10 cellular contexts compared by ENCODE assay signal in genomic region chr19:12841094-12841493, GRCh38. TPM values are rescaled to one million over a fixed set of nuclear protein-coding genes. Genes with fewer than 3 reads are reported as not detected.
DNase-seq lines count a peak whose midpoint lies in the region; ATAC-seq, FAIRE-seq and TF ChIP-seq lines count a peak whose summit lies in the region.
"Had no signal": no experiment of that assay in that cellular context is flagged by ENCODE, and none has a peak within 500 bp of the region (broad histone marks: within the 10 kb centered on the region; RNA-seq: fewer than 3 reads in every experiment).

No MANE protein-coding gene starts in this region.

- no peak for TF ChIP-seq CTCF in cardiac fibroblast (IDR thresholded peaks at IDR 0.05; ENCODE audit: low read depth, low read length)
- no peak for TF ChIP-seq CTCF in mucosa of descending colon (IDR thresholded peaks at IDR 0.05)
- TF ChIP-seq CTCF in Peyer's patch (IDR thresholded peaks at IDR 0.05), result no peak
- no peak for TF ChIP-seq CTCF in tibial artery (IDR thresholded peaks at IDR 0.05)

- H3K27me3 ChIP-seq in CD8-positive, alpha-beta memory T cell (ENCODE audit: insufficient read depth, low read length, poor library complexity, severe bottlenecking), result peaks cover 57% of the 10 kb centered on the region
- H3K27me3 ChIP-seq in Peyer's patch (peaks cover 0 to 34% of the 10 kb centered on the region in 2 donors), tibial artery (peaks cover 10 to 91% of the 10 kb centered on the region in 2 donors)

- FAIRE-seq in urothelium cell line (lab: Jason Lieb, UNC), result no peak

- TF ChIP-seq POLR2A in Peyer's patch (IDR thresholded peaks at IDR 0.05), result no peak

- peak overlapping the region in 6 of 7 donors; percentile 24 to 61 (median 46) for H3K4me3 Mint-ChIP-seq in CD8-positive, alpha-beta memory T cell

- H3K36me3 Mint-ChIP-seq in CD8-positive, alpha-beta memory T cell, result peaks cover 0 to 1% (median 0%) of the 10 kb centered on the region in 3 donors

- CTCF ChIA-PET in CD8-positive, alpha-beta memory T cell (lab: Charles Lee), result no interaction called here

- POLR2A ChIA-PET in CD8-positive, alpha-beta memory T cell (lab: Charles Lee), result no interaction called here

- H3K36me3 ChIP-seq in CD8-positive, alpha-beta memory T cell (ENCODE audit: insufficient read depth, low read length), result no peaks in the 10 kb centered on the region
- H3K36me3 ChIP-seq in mucosa of descending colon (ENCODE audit: low read depth), result no peaks in the 10 kb centered on the region
- H3K36me3 ChIP-seq in Peyer's patch, result no peaks in the 10 kb centered on the region
- H3K36me3 ChIP-seq in tibial artery, result no peaks in the 10 kb centered on the region

- intact Hi-C loops in mucosa of descending colon (cut with DNase I, micrococcal nuclease), result no loop called here
- intact Hi-C loops in tibial artery (cut with DNase I; ENCODE audit: low total_unique reads), result no loop called here

- H3K27me3 Mint-ChIP-seq in CD8-positive, alpha-beta memory T cell, result peaks cover 64 to 78% of the 10 kb centered on the region in 2 donors

- H3K27ac Mint-ChIP-seq in CD8-positive, alpha-beta memory T cell, result peak overlapping the region in 1 of 8 donors; percentile 6

- no peak for ATAC-seq in mucosa of descending colon
- no peak for ATAC-seq in GM19035 (IDR thresholded peaks at IDR 0.05; ENCODE audit: unreplicated experiment)

- H3K4me1 Mint-ChIP-seq in CD8-positive, alpha-beta memory T cell, result peaks cover 23 to 40% (median 33%) of the 10 kb centered on the region in 3 donors

- H3K9me3 ChIP-seq in CD8-positive, alpha-beta memory T cell (ENCODE audit: low read length), result no peaks in the 10 kb centered on the region
- no peaks in the 10 kb centered on the region for H3K9me3 ChIP-seq in mucosa of descending colon
- no peaks in the 10 kb centered on the region for H3K9me3 ChIP-seq in Peyer's patch
- no peaks in the 10 kb centered on the region for H3K9me3 ChIP-seq in tibial artery

- DNase-seq in CD8-positive, alpha-beta memory T cell, result no peak
- peak; percentile 90 for DNase-seq in NCI-H2029 (lab: John Stamatoyannopoulos, UW)
- DNase-seq in cardiac fibroblast (ENCODE audit: low read depth in 2 of 2), result peak; percentile 29 to 52
- DNase-seq in mucosa of descending colon, result peak; percentile 32 to 54 (median 46)
- no peak for DNase-seq in Peyer's patch
- no peak for DNase-seq in urothelium cell line (ENCODE audit: low spot score)
- no peak for DNase-seq in tibial artery

- H3K4me1 ChIP-seq in CD8-positive, alpha-beta memory T cell (ENCODE audit: insufficient read depth, low read length), result peaks cover 24% of the 10 kb centered on the region
- H3K4me1 ChIP-seq in mucosa of descending colon (ENCODE audit: low read depth) (peaks cover 10% of the 10 kb centered on the region), Peyer's patch (peaks cover 0 to 19% (median 11%) of the 10 kb centered on the region in 4 donors), tibial artery (peaks cover 0 to 23% (median 20%) of the 10 kb centered on the region in 4 donors)

- no peak overlapping the region for H3K4me3 ChIP-seq in CD8-positive, alpha-beta memory T cell (ENCODE audit: low read length)
- H3K4me3 ChIP-seq in cardiac fibroblast (replicated peaks in 1 of 2; ENCODE audit: low read depth in 2 of 2, low read length in 2 of 2), result peak overlapping the region; percentile 38 to 41
- no peak overlapping the region for H3K4me3 ChIP-seq in mucosa of descending colon
- peak overlapping the region in 1 of 4 donors; percentile 28 for H3K4me3 ChIP-seq in Peyer's patch
- H3K4me3 ChIP-seq in tibial artery, result no peak overlapping the region
- H3K4me3 ChIP-seq: lung had no signal

- no peak overlapping the region for H3K27ac ChIP-seq in CD8-positive, alpha-beta memory T cell (ENCODE audit: low read depth, low read length)
- no peak overlapping the region for H3K27ac ChIP-seq in Peyer's patch
- H3K27ac ChIP-seq in tibial artery, result no peak overlapping the region

- peaks cover 0 to 10% (median 0%) of the 10 kb centered on the region in 5 donors for H3K9me3 Mint-ChIP-seq in CD8-positive, alpha-beta memory T cell

RNA-seq across cellular contexts. Expression of gene MAST1, which starts 2.8 kb away (rescaled TPM):
- under 1 TPM; 0.24 to 0.38 TPM for total RNA-seq in CD8-positive, alpha-beta memory T cell
- polyA plus RNA-seq in CD8-positive, alpha-beta memory T cell, result 1.2 TPM
- total RNA-seq in mucosa of descending colon, result 1 to 10 TPM in 2 of 3 donors, under 1 TPM in 1; 0.69 to 4.1 (median 1.2) TPM
- total RNA-seq in Peyer's patch, result under 1 TPM in 1 of 4 donors, not detected in 3; 0.27 TPM

RNA-seq across cellular contexts. Expression of gene RTBDN, which starts 6.7 kb away (rescaled TPM):
- total RNA-seq in CD8-positive, alpha-beta memory T cell, result not detected
- not detected for polyA plus RNA-seq in CD8-positive, alpha-beta memory T cell
- total RNA-seq in mucosa of descending colon, result 1 to 10 TPM in 1 of 3 donors, under 1 TPM in 1, not detected in 1; 0.87 to 1.7 TPM
- total RNA-seq in Peyer's patch, result not detected
- total RNA-seq: lung, subcutaneous adipose tissue had no signal
- polyA plus RNA-seq: lung had no signal

RNA-seq across cellular contexts. Expression of gene RNASEH2A, which starts 34.7 kb away (rescaled TPM):
- 10 to 100 TPM; 51.5 to 62.4 TPM for total RNA-seq in CD8-positive, alpha-beta memory T cell
- polyA plus RNA-seq in CD8-positive, alpha-beta memory T cell, result 24.1 TPM
- total RNA-seq in mucosa of descending colon (10 to 100 TPM in 1 of 3 donors, 1 to 10 TPM in 2; 5.5 to 12.4 (median 6.5) TPM), Peyer's patch (10 to 100 TPM in 2 of 4 donors, 1 to 10 TPM in 2; 5.9 to 24.8 (median 9.4) TPM)

RNA-seq across cellular contexts. Expression of gene THSD8, which starts 39.2 kb away (rescaled TPM):
- total RNA-seq in CD8-positive, alpha-beta memory T cell, result 10 to 100 TPM; 24.6 to 31.0 TPM
- polyA plus RNA-seq in CD8-positive, alpha-beta memory T cell, result not detected
- total RNA-seq in mucosa of descending colon, result 10 to 100 TPM in 1 of 3 donors, 1 to 10 TPM in 2; 1.5 to 10.4 (median 2.7) TPM
- not detected for total RNA-seq in Peyer's patch

RNA-seq across cellular contexts. Expression of gene PRDX2, which starts 39.5 kb away (rescaled TPM):
- total RNA-seq in CD8-positive, alpha-beta memory T cell, result 100 to 1,000 TPM; 183 to 184 TPM
- 257 TPM for polyA plus RNA-seq in CD8-positive, alpha-beta memory T cell
- total RNA-seq in mucosa of descending colon (100 to 1,000 TPM; 225 to 266 (median 256) TPM), Peyer's patch (100 to 1,000 TPM; 150 to 461 (median 375) TPM)

Comparison
In these comparisons a context has a peak if more than half of its experiments do, and no peak if none do; other contexts are left out.
1. DNase-seq: peak in NCI-H2029 (single experiment), cardiac fibroblast (2 of 2) and mucosa of descending colon (3 of 3); none in CD8-positive, alpha-beta memory T cell (0 of 5), Peyer's patch (0 of 3), urothelium cell line (single experiment) and tibial artery (0 of 2).
2. H3K4me3 ChIP-seq: peak in cardiac fibroblast (2 of 2); none in CD8-positive, alpha-beta memory T cell (single experiment), mucosa of descending colon (single experiment) and tibial artery (0 of 2).